ENCODE assay signal across 12 cellular contexts in the genomic region with DNA sequence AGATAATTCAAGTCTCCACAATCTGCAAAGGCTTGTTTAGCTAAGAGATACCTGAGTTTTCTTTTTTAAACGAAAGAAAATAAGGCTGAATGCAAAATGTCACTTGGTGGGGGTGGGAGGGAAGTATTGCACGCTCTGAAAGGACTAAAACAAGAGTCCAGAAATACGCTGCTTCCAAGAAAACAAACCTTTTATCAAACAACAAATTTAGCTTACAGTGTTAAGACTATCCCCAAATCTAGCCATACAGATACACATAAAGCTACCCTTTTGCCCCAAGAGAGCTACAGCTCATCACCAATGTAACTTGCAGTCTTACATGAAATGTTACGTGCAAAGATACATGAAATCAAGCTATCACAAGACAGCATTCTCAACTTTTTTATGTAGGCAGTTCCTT.
A peak's percentile ranks its signal among the peaks of the same experiment; 100 is the strongest.
DNase-seq lines count a peak whose midpoint lies in the region; ATAC-seq and TF ChIP-seq lines count a peak whose summit lies in the region.
"Had no signal": no experiment of that assay in that cellular context is flagged by ENCODE, and none has a peak within 500 bp of the region (broad histone marks: within the 10 kb centered on the region; RNA-seq: fewer than 3 reads in every experiment).

No MANE protein-coding gene starts in this region.

- TF ChIP-seq POLR2A in esophagus squamous epithelium (IDR thresholded peaks at IDR 0.05), result no peak
- TF ChIP-seq POLR2A in gastrocnemius medialis (IDR thresholded peaks at IDR 0.05), result no peak
- no peak for TF ChIP-seq POLR2A in adrenal gland (IDR thresholded peaks at IDR 0.05)

- H3K4me2 ChIP-seq in PC-3 (ENCODE audit: low read length), result peak overlapping the region; percentile 91

- H4K20me1 ChIP-seq in PC-3 (ENCODE audit: low read length), result no peaks in the 10 kb centered on the region

- peaks cover 80% of the 10 kb centered on the region for H3K4me1 ChIP-seq in CD8-positive, alpha-beta T cell (ENCODE audit: insufficient read depth, low read length)
- H3K4me1 ChIP-seq in PC-3 (ENCODE audit: insufficient read depth, low read length) (peaks cover 76% of the 10 kb centered on the region), esophagus squamous epithelium (peaks cover 29 to 86% (median 43%) of the 10 kb centered on the region in 3 donors), gastrocnemius medialis (peaks cover 56 to 58% of the 10 kb centered on the region in 2 donors), adrenal gland (replicated peaks in 1 of 2) (peaks cover 19 to 37% of the 10 kb centered on the region in 2 donors)

- no peak for TF ChIP-seq CTCF in CD8-positive, alpha-beta T cell (IDR thresholded peaks at IDR 0.05)
- TF ChIP-seq CTCF in PC-3 (conservative IDR thresholded peaks at IDR 0.05; ENCODE audit: low read depth, low read length), result no peak
- TF ChIP-seq CTCF in esophagus squamous epithelium (IDR thresholded peaks at IDR 0.05), result no peak
- TF ChIP-seq CTCF in gastrocnemius medialis (IDR thresholded peaks at IDR 0.05 in 4 of 5, conservative IDR thresholded peaks at IDR 0.05 in 1 of 5), result no peak
- no peak for TF ChIP-seq CTCF in adrenal gland (IDR thresholded peaks at IDR 0.05)

- ATAC-seq in CD8-positive, alpha-beta T cell, result no peak
- no peak for ATAC-seq in PC-3
- ATAC-seq in gastrocnemius medialis, result no peak
- ATAC-seq in GM21447 (IDR thresholded peaks at IDR 0.05; ENCODE audit: unreplicated experiment), result no peak

- peaks cover 88% of the 10 kb centered on the region for H3K79me2 ChIP-seq in PC-3 (ENCODE audit: low read length)

- no TSS peak for BruUV-seq in PC-3 (replicated peaks; lab: Mats Ljungman, UMichigan)

- no peaks in the 10 kb centered on the region for H3K27me3 ChIP-seq in CD8-positive, alpha-beta T cell (ENCODE audit: insufficient read depth, low read length)
- H3K27me3 ChIP-seq in PC-3 (ENCODE audit: low read length) (no peaks in the 10 kb centered on the region), esophagus squamous epithelium (no peaks in the 10 kb centered on the region), gastrocnemius medialis (no peaks in the 10 kb centered on the region), adrenal gland (no peaks in the 10 kb centered on the region)
- H3K27me3 ChIP-seq: neutrophil had no signal

- no peak overlapping the region for H3K27ac ChIP-seq in CD8-positive, alpha-beta T cell (ENCODE audit: low read depth, low read length)
- H3K27ac ChIP-seq in PC-3 (ENCODE audit: low read length) (peak overlapping the region; percentile 76), esophagus squamous epithelium (peak overlapping the region; percentile 94 to 99 (median 97)), gastrocnemius medialis (peak overlapping the region; percentile 86 to 91 (median 89)), adrenal gland (no peak overlapping the region)
- H3K27ac ChIP-seq: neutrophil had no signal

- peaks cover 67% of the 10 kb centered on the region for H3K4me1 Mint-ChIP-seq in CD8-positive, alpha-beta T cell (ENCODE audit: low read depth)

- no peaks in the 10 kb centered on the region for H3K9me2 ChIP-seq in PC-3 (replicated peaks; ENCODE audit: low read length)

- H3K36me3 Mint-ChIP-seq in CD8-positive, alpha-beta T cell, result peaks cover 2% of the 10 kb centered on the region
- H3K36me3 Mint-ChIP-seq: CD14-positive monocyte had no signal

- no peak overlapping the region for H3K27ac Mint-ChIP-seq in CD8-positive, alpha-beta T cell

- peaks cover 16% of the 10 kb centered on the region for H3F3A ChIP-seq in PC-3 (ENCODE audit: low read length, unreplicated experiment)

- in situ Hi-C loops in gastrocnemius medialis (cut with MboI; ENCODE audit: low sequenced_read_pairs in 4 of 4), result no loop called here

- no peak for DNase-seq in CD8-positive, alpha-beta T cell
- DNase-seq in PC-3 (peak; percentile 25), esophagus squamous epithelium (lab: John Stamatoyannopoulos, UW) (no peak), gastrocnemius medialis (no peak), SW 1271 (lab: John Stamatoyannopoulos, UW) (no peak), COLO829 (ENCODE audit: low spot score) (no peak), adrenal gland (no peak)
- DNase-seq: activated CD4-positive, alpha-beta T cell treated with anti-CD3 and anti-CD28 coated beads, Interleukin-2, amount 50 U/mL, for 1 hour; NCI-H2081 treated with DMSO at 0.1 percent for 48 hours had no signal

- no peaks in the 10 kb centered on the region for H3K9me3 Mint-ChIP-seq in CD8-positive, alpha-beta T cell
- H3K9me3 Mint-ChIP-seq: CD14-positive monocyte had no signal

- intact Hi-C loops in CD8-positive, alpha-beta T cell (cut with DNase I, micrococcal nuclease), result loop anchor here (5.0 to 10.0 kb wide), 6 partner anchors 34 to 664 kb away; a partner anchor contains a TSS
- intact Hi-C loops in PC-3 (cut with micrococcal nuclease), result loop anchor here (5.0 to 10.0 kb wide), 3 partner anchors 146 to 364 kb away; no protein-coding TSS in a partner anchor
- intact Hi-C loops in esophagus squamous epithelium (cut with DNase I), result loop anchor here (10.0 kb wide), 1 partner anchor 56 kb away; no protein-coding TSS in a partner anchor
- intact Hi-C loops in gastrocnemius medialis (cut with DNase I; ENCODE audit: low total_unique reads), result loop anchor here (5.0 to 10.0 kb wide), 3 partner anchors 151 to 1936 kb away; a partner anchor contains a TSS
- intact Hi-C loops in adrenal gland (cut with DNase I), result no loop called here

- H3K27me3 Mint-ChIP-seq in CD8-positive, alpha-beta T cell (ENCODE audit: low read depth), result no peaks in the 10 kb centered on the region

- CTCF ChIA-PET in CD8-positive, alpha-beta T cell (lab: Charles Lee), result interaction anchor here (0.9 to 1.7 kb wide), 8 partner anchors 9 to 57 kb away, joined by 3 to 4 read pairs (median 3); no protein-coding TSS in a partner anchor
- CTCF ChIA-PET in PC-3 (lab: Charles Lee), result interaction anchor here (0.7 kb wide), 1 partner anchor 55 kb away, joined by 3 read pairs; no protein-coding TSS in a partner anchor

- POLR2A ChIA-PET in CD8-positive, alpha-beta T cell (lab: Charles Lee), result interaction anchor here (0.7 to 5.1 kb wide), 7 partner anchors 10 to 430 kb away, joined by 3 to 26 read pairs (median 4); no protein-coding TSS in a partner anchor
- POLR2A ChIA-PET in PC-3 (lab: Charles Lee; ENCODE audit: unreplicated experiment), result interaction anchor here (0.7 to 1.0 kb wide), 2 partner anchors 12 to 78 kb away, joined by 3 to 5 read pairs; no protein-coding TSS in a partner anchor

- no peaks in the 10 kb centered on the region for H3K9me3 ChIP-seq in CD8-positive, alpha-beta T cell (ENCODE audit: low read length)
- H3K9me3 ChIP-seq in PC-3 (ENCODE audit: low read length) (no peaks in the 10 kb centered on the region), esophagus squamous epithelium (no peaks in the 10 kb centered on the region), gastrocnemius medialis (no peaks in the 10 kb centered on the region), adrenal gland (replicated peaks in 1 of 3) (no peaks in the 10 kb centered on the region)
- H3K9me3 ChIP-seq: neutrophil had no signal

- no peak overlapping the region for H2AFZ ChIP-seq in PC-3 (ENCODE audit: low read length)

- no peaks in the 10 kb centered on the region for H3K36me3 ChIP-seq in CD8-positive, alpha-beta T cell (ENCODE audit: insufficient read depth, low read length)
- no peaks in the 10 kb centered on the region for H3K36me3 ChIP-seq in PC-3 (ENCODE audit: low read depth, low read length)
- no peaks in the 10 kb centered on the region for H3K36me3 ChIP-seq in esophagus squamous epithelium
- no peaks in the 10 kb centered on the region for H3K36me3 ChIP-seq in gastrocnemius medialis
- H3K36me3 ChIP-seq in adrenal gland (replicated peaks in 1 of 2), result no peaks in the 10 kb centered on the region
- H3K36me3 ChIP-seq: neutrophil had no signal

- 40 to 46% methylated on average over 4 of the region's 4 CpGs for WGBS in esophagus squamous epithelium, 2 donors
- WGBS in adrenal gland, 4 donors, result 87 to 97% (median 95%) methylated on average over 4 of the region's 4 CpGs

- peak overlapping the region; percentile 75 for H3K4me3 Mint-ChIP-seq in CD8-positive, alpha-beta T cell
- H3K4me3 Mint-ChIP-seq: CD14-positive monocyte had no signal

- H3K4me3 ChIP-seq in CD8-positive, alpha-beta T cell (ENCODE audit: low read depth, low read length), result peak overlapping the region; percentile 10
- peak overlapping the region; percentile 71 for H3K4me3 ChIP-seq in PC-3 (ENCODE audit: low read length)
- peak overlapping the region in 3 of 4 donors; percentile 24 to 83 (median 69) for H3K4me3 ChIP-seq in esophagus squamous epithelium
- H3K4me3 ChIP-seq in gastrocnemius medialis, result peak overlapping the region in 1 of 4 donors; percentile 70
- no peak overlapping the region for H3K4me3 ChIP-seq in adrenal gland

- peak overlapping the region; percentile 77 for H3K9ac ChIP-seq in PC-3 (ENCODE audit: low read length)

Comparison
In these comparisons a context has a peak if more than half of its experiments do, and no peak if none do; other contexts are left out.
1. H3K27ac ChIP-seq: peak in PC-3 (single experiment), esophagus squamous epithelium (4 of 4) and gastrocnemius medialis (4 of 4); none in CD8-positive, alpha-beta T cell (single experiment) and adrenal gland (0 of 5).
2. H3K4me3 ChIP-seq: peak in CD8-positive, alpha-beta T cell (single experiment), PC-3 (single experiment) and esophagus squamous epithelium (3 of 4); none in adrenal gland (0 of 4).
3. intact Hi-C loops: an anchor here in CD8-positive, alpha-beta T cell (5.0 to 10.0 kb wide), PC-3 (5.0 to 10.0 kb wide), esophagus squamous epithelium (10.0 kb wide) and gastrocnemius medialis (5.0 to 10.0 kb wide); none called in adrenal gland.